Comparison of ENCODE assay signal across 9 cellular contexts in genomic region chr5:82793808-82794419, GRCh38.
DNase-seq lines count a peak whose midpoint lies in the region; ATAC-seq lines count a peak whose summit lies in the region.
"Had no signal": no experiment of that assay in that cellular context is flagged by ENCODE, and none has a peak within 500 bp of the region (broad histone marks: within the 10 kb centered on the region; RNA-seq: fewer than 3 reads in every experiment).

No MANE protein-coding gene starts in this region.

- DNase-seq in DMS53 treated with DMSO at 0.1 percent for 48 hours (lab: John Stamatoyannopoulos, UW; ENCODE audit: unreplicated experiment) (peak; percentile 32), Kasumi-1 (lab: John Stamatoyannopoulos, UW) (peak; percentile 23 to 30), iPS-NIHi7 (ENCODE audit: extremely low spot score) (peak; percentile 57), NCI-H2227 treated with DMSO at 0.1 percent for 48 hours (lab: John Stamatoyannopoulos, UW) (no peak)
- DNase-seq in activated T-cell treated with anti-CD3 and anti-CD28 coated beads, Interleukin-2, amount 50 U/mL, for 48 hours: peak; percentile 49 to 51
- DNase-seq in stimulated activated CD4-positive, alpha-beta T cell treated with anti-CD3 and anti-CD28 coated beads, TNF-alpha, amount 100 ng/mL, for 4 hours (ENCODE audit: low read depth in 3 of 3): peak in 2 of 3 experiments; percentile 1 to 3
- DNase-seq: naive B cell had no signal

- ATAC-seq in HG03565 (IDR thresholded peaks at IDR 0.05; ENCODE audit: unreplicated experiment) (no peak), GM19395 (IDR thresholded peaks at IDR 0.05; ENCODE audit: unreplicated experiment) (no peak)
